In the genomic region with DNA sequence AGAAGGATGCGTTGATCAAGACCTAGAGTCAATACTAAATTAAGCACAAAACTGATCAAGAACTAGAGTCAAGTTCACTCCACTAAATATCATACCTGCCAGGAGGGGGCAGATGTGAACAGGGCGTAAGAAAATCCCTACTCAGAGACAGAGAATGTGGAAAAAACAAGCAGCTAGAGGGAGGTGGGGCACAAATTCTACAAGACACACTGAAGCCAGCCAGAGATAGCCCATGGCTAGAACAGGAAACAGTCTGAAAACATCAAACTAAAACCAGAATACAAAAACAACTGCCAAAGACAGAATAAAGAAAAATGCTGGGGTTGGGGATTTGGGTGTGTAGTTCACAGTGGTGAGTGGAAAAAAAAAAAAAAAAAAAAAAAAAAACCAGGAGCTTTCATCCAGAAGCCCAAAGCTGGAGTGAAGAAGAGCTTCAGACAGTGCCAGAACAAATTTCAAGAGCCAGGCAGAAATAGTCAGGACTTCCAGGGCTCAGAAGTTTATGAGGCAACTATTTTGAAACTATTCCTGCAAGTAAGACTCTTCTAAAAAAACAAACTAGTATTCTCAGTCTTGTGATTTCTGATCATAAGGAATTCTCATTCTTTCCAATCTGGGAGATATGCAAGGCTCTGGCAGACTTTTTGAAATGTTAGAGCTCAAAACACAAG, we compare ENCODE assay signal across 8 cellular contexts.
A peak's percentile ranks its signal among the peaks of the same experiment; 100 is the strongest.
DNase-seq lines count a peak whose midpoint lies in the region; ATAC-seq and TF ChIP-seq lines count a peak whose summit lies in the region.

No MANE protein-coding gene starts in this region.

- H3K36me3 ChIP-seq in cardiac muscle cell: no peaks in the 10 kb centered on the region

- H3K27ac Mint-ChIP-seq in activated T-cell treated with anti-CD3 and anti-CD28 coated beads, Interleukin-2, amount 50 U/mL, for 72 hours: peak overlapping the region; percentile 0

- DNase-seq in COLO829 (ENCODE audit: low spot score) (peak; percentile 76), GM19240 (ENCODE audit: insufficient read length, low spot score) (peak; percentile 26), NCI-H82 (lab: John Stamatoyannopoulos, UW) (peak; percentile 63), cardiac muscle cell (ENCODE audit: low read depth in 1 of 2, low spot score in 1 of 2) (peak; percentile 66 to 97), retinal pigment epithelial cell (ENCODE audit: low read depth) (peak; percentile 70)
- DNase-seq in activated T-cell treated with anti-CD3 and anti-CD28 coated beads, Interleukin-2, amount 50 U/mL, for 72 hours: peak; percentile 53 to 62

- H3K4me1 ChIP-seq in cardiac muscle cell (ENCODE audit: low read depth): no peaks in the 10 kb centered on the region

- H3K27me3 Mint-ChIP-seq in activated T-cell treated with anti-CD3 and anti-CD28 coated beads, Interleukin-2, amount 50 U/mL, for 72 hours (ENCODE audit: low read depth): no peaks in the 10 kb centered on the region

- peaks cover 25% of the 10 kb centered on the region for H3K4me1 Mint-ChIP-seq in activated T-cell treated with anti-CD3 and anti-CD28 coated beads, Interleukin-2, amount 50 U/mL, for 72 hours (ENCODE audit: low read depth)

- TF ChIP-seq CTCF in cardiac muscle cell (IDR thresholded peaks at IDR 0.05; ENCODE audit: low read depth, low read length) (peak; percentile 73), retinal pigment epithelial cell (conservative IDR thresholded peaks at IDR 0.05; ENCODE audit: low read depth, low read length) (peak; percentile 75)

- ATAC-seq in HG03521 (IDR thresholded peaks at IDR 0.05; ENCODE audit: unreplicated experiment) (peak; percentile 68), GM21526 (IDR thresholded peaks at IDR 0.05; ENCODE audit: low FRiP score, unreplicated experiment) (no peak)
- peak; percentile 82 to 83 for ATAC-seq in activated T-cell treated with anti-CD3 and anti-CD28 coated beads, Interleukin-2, amount 50 U/mL, for 72 hours (replicated peaks in 1 of 2)

- no peak overlapping the region for H3K27ac ChIP-seq in cardiac muscle cell

- H3K4me3 Mint-ChIP-seq in activated T-cell treated with anti-CD3 and anti-CD28 coated beads, Interleukin-2, amount 50 U/mL, for 72 hours: no peak overlapping the region

- no peaks in the 10 kb centered on the region for H3K9me3 Mint-ChIP-seq in activated T-cell treated with anti-CD3 and anti-CD28 coated beads, Interleukin-2, amount 50 U/mL, for 72 hours

- H3K4me3 ChIP-seq in cardiac muscle cell (no peak overlapping the region), retinal pigment epithelial cell (ENCODE audit: low read length) (no peak overlapping the region)

- H3K9me3 ChIP-seq in cardiac muscle cell (ENCODE audit: low read depth): no peaks in the 10 kb centered on the region

- no peaks in the 10 kb centered on the region for H3K27me3 ChIP-seq in cardiac muscle cell

- no peaks in the 10 kb centered on the region for H3K36me3 Mint-ChIP-seq in activated T-cell treated with anti-CD3 and anti-CD28 coated beads, Interleukin-2, amount 50 U/mL, for 72 hours (ENCODE audit: insufficient read depth in 2 of 2)

Comparison
In these comparisons a context has a peak if more than half of its experiments do, and no peak if none do; other contexts are left out.
1. DNase-seq: peak in every context shown above with its lines; median percentile 82 in cardiac muscle cell; 76 in COLO829; 70 in retinal pigment epithelial cell; 63 in NCI-H82; 58 in activated T-cell treated with anti-CD3 and anti-CD28 coated beads, Interleukin-2, amount 50 U/mL, for 72 hours; 26 in GM19240.